ENCODE assay signal across 14 cellular contexts in genomic region chr14:64928239-64929002, GRCh38. TPM values are rescaled to one million over a fixed set of nuclear protein-coding genes. Genes with fewer than 3 reads are reported as not detected.
DNase-seq lines count a peak whose midpoint lies in the region; ATAC-seq lines count a peak whose summit lies in the region.
"Had no signal": no experiment of that assay in that cellular context is flagged by ENCODE, and none has a peak within 500 bp of the region (broad histone marks: within the 10 kb centered on the region; RNA-seq: fewer than 3 reads in every experiment).

No MANE protein-coding gene starts in this region.

- peak; percentile 87 for ATAC-seq in GM18511 (IDR thresholded peaks at IDR 0.05; ENCODE audit: unreplicated experiment)
- ATAC-seq in GM21515 (IDR thresholded peaks at IDR 0.05; ENCODE audit: unreplicated experiment): peak; percentile 80
- peak; percentile 68 for ATAC-seq in HG03280 (IDR thresholded peaks at IDR 0.05; ENCODE audit: unreplicated experiment)
- no peak for ATAC-seq in HG02970 (IDR thresholded peaks at IDR 0.05; ENCODE audit: low FRiP score, unreplicated experiment)

- H3K27ac Mint-ChIP-seq in immature natural killer cell: no peak overlapping the region
- no peak overlapping the region for H3K27ac Mint-ChIP-seq in activated CD4-positive, alpha-beta memory T cell treated with anti-CD3 and anti-CD28 coated beads, Interleukin-2, amount 10 ng/mL, durations not matched to agents 7 days and 5 days
- H3K27ac Mint-ChIP-seq: nephron had no signal

- H3K9me3 Mint-ChIP-seq in immature natural killer cell: no peaks in the 10 kb centered on the region
- no peaks in the 10 kb centered on the region for H3K9me3 Mint-ChIP-seq in activated CD4-positive, alpha-beta memory T cell treated with anti-CD3 and anti-CD28 coated beads, Interleukin-2, amount 10 ng/mL, durations not matched to agents 7 days and 5 days
- H3K9me3 Mint-ChIP-seq: nephron had no signal

- DNase-seq in immature natural killer cell: peak; percentile 24 to 36 (median 25)
- no peak for DNase-seq in head of caudate nucleus
- no peak for DNase-seq in activated CD4-positive, alpha-beta memory T cell treated with anti-CD3 and anti-CD28 coated beads, Interleukin-2, amount 10 ng/mL, durations not matched to agents 7 days and 5 days
- no peak for DNase-seq in H7
- DNase-seq: EL; NCI-H1694 treated with DMSO at 0.1 percent for 48 hours; stimulated activated CD4-positive, alpha-beta T cell treated with anti-CD3 and anti-CD28 coated beads, Interleukin-2, amount 100 ng/mL, for 24 hours had no signal

- no peaks in the 10 kb centered on the region for H3K27me3 Mint-ChIP-seq in immature natural killer cell (ENCODE audit: low read depth in 3 of 3)
- H3K27me3 Mint-ChIP-seq in activated CD4-positive, alpha-beta memory T cell treated with anti-CD3 and anti-CD28 coated beads, Interleukin-2, amount 10 ng/mL, durations not matched to agents 7 days and 5 days: no peaks in the 10 kb centered on the region

- H3K36me3 ChIP-seq in H7 (replicated peaks; ENCODE audit: control insufficient read depth, insufficient read depth, low read length): peaks cover 5% of the 10 kb centered on the region

- no peaks in the 10 kb centered on the region for H3K27me3 ChIP-seq in H7 (ENCODE audit: control insufficient read depth, insufficient read depth, low read length)

- POLR2A ChIA-PET in activated CD4-positive, alpha-beta memory T cell treated with anti-CD3 and anti-CD28 coated beads, Interleukin-2, amount 10 ng/mL, durations not matched to agents 7 days and 5 days (lab: Charles Lee): interaction anchor here (0.8 to 6.1 kb wide), 3 partner anchors 10 to 23 kb away, joined by 3 to 60 read pairs (median 4); partner anchors contain the start of gene CHURC1

- CTCF ChIA-PET in activated CD4-positive, alpha-beta memory T cell treated with anti-CD3 and anti-CD28 coated beads, Interleukin-2, amount 10 ng/mL, durations not matched to agents 7 days and 5 days (lab: Charles Lee): interaction anchor here (1.3 to 1.5 kb wide), 3 partner anchors 14 to 37 kb away, joined by 3 to 5 read pairs (median 3); no protein-coding TSS in a partner anchor

- H3K36me3 Mint-ChIP-seq in immature natural killer cell: peaks cover 8 to 37% (median 13%) of the 10 kb centered on the region in 3 donors
- H3K36me3 Mint-ChIP-seq in activated CD4-positive, alpha-beta memory T cell treated with anti-CD3 and anti-CD28 coated beads, Interleukin-2, amount 10 ng/mL, durations not matched to agents 7 days and 5 days (ENCODE audit: low read depth): peaks cover 60% of the 10 kb centered on the region

- H3K4me1 Mint-ChIP-seq in immature natural killer cell: peaks cover 21 to 27% of the 10 kb centered on the region in 2 donors
- H3K4me1 Mint-ChIP-seq in activated CD4-positive, alpha-beta memory T cell treated with anti-CD3 and anti-CD28 coated beads, Interleukin-2, amount 10 ng/mL, durations not matched to agents 7 days and 5 days: peaks cover 21% of the 10 kb centered on the region

- H3K4me3 ChIP-seq in H7 (ENCODE audit: insufficient read depth, low read depth, low read length): no peak overlapping the region

- H3K4me3 Mint-ChIP-seq in immature natural killer cell: no peak overlapping the region
- H3K4me3 Mint-ChIP-seq in activated CD4-positive, alpha-beta memory T cell treated with anti-CD3 and anti-CD28 coated beads, Interleukin-2, amount 10 ng/mL, durations not matched to agents 7 days and 5 days: no peak overlapping the region
- H3K4me3 Mint-ChIP-seq: nephron had no signal

- intact Hi-C loops in head of caudate nucleus (cut with DNase I): no loop called here

RNA-seq across cellular contexts. Expression of gene GPX2, which starts 14.1 kb away (rescaled TPM):
- polyA plus RNA-seq in immature natural killer cell: not detected
- not detected for total RNA-seq in activated CD4-positive, alpha-beta memory T cell treated with anti-CD3 and anti-CD28 coated beads, Interleukin-2, amount 10 ng/mL, durations not matched to agents 7 days and 5 days
- 0.63 and 1.3 TPM in 2 replicates for total RNA-seq in H7 (2014; rRNA removed; shearing (Covaris generic))
- total RNA-seq: dermis microvascular lymphatic vessel endothelial cell, SK-MEL-5 had no signal

RNA-seq across cellular contexts. Expression of gene CHURC1, which starts 14.2 kb away (rescaled TPM):
- 100 to 1,000 TPM in 2 of 3 donors, 10 to 100 TPM in 1; 87.8 to 140 (median 124) TPM for polyA plus RNA-seq in immature natural killer cell
- 10 to 100 TPM; 80.6 to 91.1 TPM for total RNA-seq in activated CD4-positive, alpha-beta memory T cell treated with anti-CD3 and anti-CD28 coated beads, Interleukin-2, amount 10 ng/mL, durations not matched to agents 7 days and 5 days
- 19.5 and 21.9 TPM in 2 replicates for total RNA-seq in H7 (2014; rRNA removed; shearing (Covaris generic))

RNA-seq across cellular contexts. Expression of gene RAB15, which starts 43.7 kb away (rescaled TPM):
- 1 to 10 TPM in 2 of 3 donors, under 1 TPM in 1; 0.52 to 1.2 (median 1.1) TPM for polyA plus RNA-seq in immature natural killer cell
- 1 to 10 TPM; 1.5 to 1.7 TPM for total RNA-seq in activated CD4-positive, alpha-beta memory T cell treated with anti-CD3 and anti-CD28 coated beads, Interleukin-2, amount 10 ng/mL, durations not matched to agents 7 days and 5 days
- 43.9 and 48.3 TPM in 2 replicates for total RNA-seq in H7 (2014; rRNA removed; shearing (Covaris generic))

RNA-seq across cellular contexts. Expression of gene SPTB, which starts 48.7 kb away (rescaled TPM):
- polyA plus RNA-seq in immature natural killer cell: under 1 TPM in 1 of 3 donors, not detected in 2; 0.29 TPM
- under 1 TPM; 0.08 to 0.10 TPM for total RNA-seq in activated CD4-positive, alpha-beta memory T cell treated with anti-CD3 and anti-CD28 coated beads, Interleukin-2, amount 10 ng/mL, durations not matched to agents 7 days and 5 days
- total RNA-seq in H7 (2014; rRNA removed; shearing (Covaris generic)): 0.17 and 0.22 TPM in 2 replicates
- total RNA-seq: SK-MEL-5 had no signal

RNA-seq across cellular contexts. Expression of gene FNTB, which starts 58.3 kb away (rescaled TPM):
- polyA plus RNA-seq in immature natural killer cell: 1 to 10 TPM; 1.0 to 5.2 (median 1.6) TPM
- total RNA-seq in activated CD4-positive, alpha-beta memory T cell treated with anti-CD3 and anti-CD28 coated beads, Interleukin-2, amount 10 ng/mL, durations not matched to agents 7 days and 5 days: 10 to 100 TPM; 12.3 to 16.1 TPM
- total RNA-seq in H7 (2014; rRNA removed; shearing (Covaris generic)): 10.5 and 11.4 TPM in 2 replicates

Comparison
In these comparisons a context has a peak if more than half of its experiments do, and no peak if none do; other contexts are left out.
1. DNase-seq: peak in immature natural killer cell (3 of 3); none in head of caudate nucleus (0 of 42), activated CD4-positive, alpha-beta memory T cell treated with anti-CD3 and anti-CD28 coated beads, Interleukin-2, amount 10 ng/mL, durations not matched to agents 7 days and 5 days (single experiment) and H7 (single experiment).
2. RNA of gene RAB15, which starts 43.7 kb away (total RNA-seq): 43.9 to 48.3 TPM in H7; 1.5 to 1.7 TPM in activated CD4-positive, alpha-beta memory T cell treated with anti-CD3 and anti-CD28 coated beads, Interleukin-2, amount 10 ng/mL, durations not matched to agents 7 days and 5 days; every median in the first group is over 10 times any median in the second.